1 cellular context compared by ENCODE assay signal in the genomic region with DNA sequence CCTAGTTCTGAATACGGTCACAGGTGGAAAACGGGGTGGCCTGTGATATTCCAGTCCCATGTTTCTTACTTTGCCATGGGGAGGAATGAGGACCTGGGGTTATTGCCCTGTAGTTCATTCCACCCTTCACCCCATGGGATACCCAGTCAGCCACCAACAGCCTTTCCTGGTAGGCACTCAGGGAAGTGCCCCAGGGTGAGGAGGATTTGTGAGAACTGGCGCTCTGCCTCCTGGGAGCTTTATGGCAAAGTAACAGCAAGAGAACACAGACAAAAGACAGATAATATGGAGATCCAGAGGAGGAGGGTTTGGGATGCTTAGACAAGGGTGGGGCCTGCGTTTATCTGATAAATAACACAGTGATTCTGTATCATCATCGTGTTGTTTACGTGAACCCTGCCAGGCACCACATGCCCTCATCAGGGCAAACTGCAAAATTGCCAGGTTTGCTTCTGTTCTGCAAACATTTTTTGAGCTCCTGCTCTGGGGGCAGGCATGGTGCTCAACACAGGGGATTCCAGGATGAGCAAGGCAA.
TF ChIP-seq lines count a peak whose summit lies in the region.

No MANE protein-coding gene starts in this region.

TF ChIP-seq in HEK293, 187 proteins besides CTCF, POLR2A, EP300 and RAD21 (continued from another document):
- TF ChIP-seq, protein P1, sequence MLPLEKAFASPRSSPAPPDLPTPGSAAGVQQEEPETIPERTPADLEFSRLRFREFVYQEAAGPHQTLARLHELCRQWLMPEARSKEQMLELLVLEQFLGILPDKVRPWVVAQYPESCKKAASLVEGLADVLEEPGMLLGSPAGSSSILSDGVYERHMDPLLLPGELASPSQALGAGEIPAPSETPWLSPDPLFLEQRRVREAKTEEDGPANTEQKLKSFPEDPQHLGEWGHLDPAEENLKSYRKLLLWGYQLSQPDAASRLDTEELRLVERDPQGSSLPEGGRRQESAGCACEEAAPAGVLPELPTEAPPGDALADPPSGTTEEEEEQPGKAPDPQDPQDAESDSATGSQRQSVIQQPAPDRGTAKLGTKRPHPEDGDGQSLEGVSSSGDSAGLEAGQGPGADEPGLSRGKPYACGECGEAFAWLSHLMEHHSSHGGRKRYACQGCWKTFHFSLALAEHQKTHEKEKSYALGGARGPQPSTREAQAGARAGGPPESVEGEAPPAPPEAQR (tag by site-specific recombination; IDR thresholded peaks at IDR 0.05) = no peak
- TF ChIP-seq, protein P2, sequence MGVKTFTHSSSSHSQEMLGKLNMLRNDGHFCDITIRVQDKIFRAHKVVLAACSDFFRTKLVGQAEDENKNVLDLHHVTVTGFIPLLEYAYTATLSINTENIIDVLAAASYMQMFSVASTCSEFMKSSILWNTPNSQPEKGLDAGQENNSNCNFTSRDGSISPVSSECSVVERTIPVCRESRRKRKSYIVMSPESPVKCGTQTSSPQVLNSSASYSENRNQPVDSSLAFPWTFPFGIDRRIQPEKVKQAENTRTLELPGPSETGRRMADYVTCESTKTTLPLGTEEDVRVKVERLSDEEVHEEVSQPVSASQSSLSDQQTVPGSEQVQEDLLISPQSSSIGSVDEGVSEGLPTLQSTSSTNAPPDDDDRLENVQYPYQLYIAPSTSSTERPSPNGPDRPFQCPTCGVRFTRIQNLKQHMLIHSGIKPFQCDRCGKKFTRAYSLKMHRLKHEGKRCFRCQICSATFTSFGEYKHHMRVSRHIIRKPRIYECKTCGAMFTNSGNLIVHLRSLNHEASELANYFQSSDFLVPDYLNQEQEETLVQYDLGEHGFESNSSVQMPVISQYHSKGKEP (tag by site-specific recombination; IDR thresholded peaks at IDR 0.05) = no peak
- TF ChIP-seq ZNF544 (tag by site-specific recombination; IDR thresholded peaks at IDR 0.05) = no peak
TF ChIP-seq in HEK293: peak in this region for 2.
